In the genomic region with DNA sequence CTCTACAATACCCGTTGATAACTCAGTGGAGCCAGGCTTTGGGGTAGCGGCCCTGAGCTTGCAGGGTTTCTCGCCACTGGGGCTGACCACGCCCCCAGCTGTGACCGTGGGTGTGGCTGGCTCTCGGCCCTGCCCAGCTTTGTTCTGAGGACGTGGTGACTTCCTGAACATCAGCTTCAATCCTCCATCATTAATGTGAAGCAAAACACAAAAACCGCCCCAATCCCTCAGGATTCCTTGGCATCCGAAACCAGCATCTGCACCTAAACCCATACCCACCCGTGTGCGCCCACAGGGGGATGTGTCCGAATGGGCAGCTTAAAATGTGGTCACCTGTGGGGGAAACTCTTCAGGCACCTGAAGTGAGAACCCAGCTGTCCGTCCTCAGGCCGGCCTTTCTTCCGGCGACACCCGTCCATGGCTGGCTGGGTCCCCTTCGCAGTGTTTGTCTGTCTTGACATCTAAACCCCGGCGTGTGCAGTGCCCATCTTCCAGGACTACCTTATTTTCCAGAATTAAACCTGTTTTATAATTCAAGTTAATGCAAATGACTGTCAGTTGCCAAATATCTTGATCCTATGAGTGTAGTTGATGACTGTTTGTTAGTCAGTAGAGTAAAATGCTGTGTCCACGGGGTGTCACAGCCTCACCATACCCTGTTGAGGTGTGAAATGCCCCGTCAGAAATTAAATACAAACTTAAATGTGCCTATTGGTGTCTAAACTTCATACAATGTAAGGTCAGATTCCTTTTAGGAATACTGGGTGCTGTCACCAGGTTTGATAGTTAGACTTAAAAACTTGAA, we compare ENCODE assay signal across 14 cellular contexts. TPM values are rescaled to one million over a fixed set of nuclear protein-coding genes. Genes with fewer than 3 reads are reported as not detected.
DNase-seq lines count a peak whose midpoint lies in the region; ATAC-seq and TF ChIP-seq lines count a peak whose summit lies in the region.
"Had no signal": no experiment of that assay in that cellular context is flagged by ENCODE, and none has a peak within 500 bp of the region (broad histone marks: within the 10 kb centered on the region; RNA-seq: fewer than 3 reads in every experiment).

No MANE protein-coding gene starts in this region.

- no peak overlapping the region for H3K23ac ChIP-seq in IMR-90 (ENCODE audit: low read depth, low read length)

- H2BK120ac ChIP-seq in IMR-90 (ENCODE audit: low read depth, low read length): no peak overlapping the region

- WGBS in IMR-90 (ENCODE audit: extremely low coverage in 2 of 2, insufficient read length in 1 of 2), 2 experiments: 94% methylated on average over 6 of the region's 22 CpGs; no CpG with 5 or more reads in 1 of the 2 experiments

- no peak overlapping the region; the same call in 1 of the 2 replicates for H2AK5ac ChIP-seq in IMR-90 (ENCODE audit: low read depth, low read length)

- H3K14ac ChIP-seq in IMR-90 (replicated peaks; ENCODE audit: low read depth, low read length): no peak overlapping the region

- no peak overlapping the region for H4K5ac ChIP-seq in IMR-90 (ENCODE audit: low read depth, low read length)

- no peaks in the 10 kb centered on the region for H3K9me3 Mint-ChIP-seq in T-helper 2 cell treated with Interferon-gamma antibody and Interleukin-4, amounts not matched to agents 5 μg/mL and 100 μg/mL, for 36 hours
- no peaks in the 10 kb centered on the region for H3K9me3 Mint-ChIP-seq in chondrocyte (ENCODE audit: low read depth)

- H2AK9ac ChIP-seq in IMR-90 (replicated peaks; ENCODE audit: low read depth, low read length, poor library complexity): peak overlapping the region; percentile 85

- no peak overlapping the region for H2BK5ac ChIP-seq in IMR-90 (ENCODE audit: low read depth, low read length, poor library complexity, severe bottlenecking)

- H2AFZ ChIP-seq in IMR-90 (replicated peaks; ENCODE audit: low read length, poor library complexity): no peak overlapping the region
- H2AFZ ChIP-seq in osteoblast (ENCODE audit: low read length): no peak overlapping the region

- H3K36me3 Mint-ChIP-seq in T-helper 2 cell treated with Interferon-gamma antibody and Interleukin-4, amounts not matched to agents 5 μg/mL and 100 μg/mL, for 36 hours (ENCODE audit: low read depth): peaks cover 36% of the 10 kb centered on the region
- H3K36me3 Mint-ChIP-seq in chondrocyte (ENCODE audit: low read depth): peaks cover 27% of the 10 kb centered on the region

- H3K56ac ChIP-seq in IMR-90 (ENCODE audit: extremely low read depth, insufficient read depth, low read length): no peak overlapping the region

- BruUV-seq in IMR-90 (replicated peaks; lab: Mats Ljungman, UMichigan): no TSS peak

- H3K27me3 ChIP-seq in IMR-90 (ENCODE audit: control insufficient read depth, insufficient read depth, low read length): no peaks in the 10 kb centered on the region
- H3K27me3 ChIP-seq in osteoblast (ENCODE audit: insufficient read depth, low read length): no peaks in the 10 kb centered on the region

- no peak overlapping the region for H4K91ac ChIP-seq in IMR-90 (ENCODE audit: insufficient read depth, low read depth, low read length)

- H3K27ac ChIP-seq in IMR-90 (ENCODE audit: insufficient read depth, low read length) (no peak overlapping the region), osteoblast (ENCODE audit: low read depth, low read length) (no peak overlapping the region)
- H3K27ac ChIP-seq: C4-2B, lower lobe of right lung had no signal

- TF ChIP-seq POLR2A in IMR-90 (IDR thresholded peaks at IDR 0.05; ENCODE audit: low read depth, low read length): no peak

- H4K8ac ChIP-seq in IMR-90 (ENCODE audit: low read depth in 2 of 2, low read length in 2 of 2): no peak overlapping the region

- intact Hi-C loops in IMR-90 (cut with micrococcal nuclease): no loop called here

- H3K4me2 ChIP-seq in IMR-90 (ENCODE audit: low read depth, low read length): no peak overlapping the region
- no peak overlapping the region for H3K4me2 ChIP-seq in osteoblast (ENCODE audit: insufficient read depth, low read length)

- no peak for TF ChIP-seq RAD21 in IMR-90 (IDR thresholded peaks at IDR 0.05; ENCODE audit: low read length)

- POLR2A ChIA-PET in IMR-90 (lab: Charles Lee; ENCODE audit: unreplicated experiment): no interaction called here

- no peak overlapping the region for H3K9ac ChIP-seq in IMR-90 (ENCODE audit: low read depth, low read length)

- no peaks in the 10 kb centered on the region for H3K79me2 ChIP-seq in osteoblast (ENCODE audit: insufficient read depth, low read length)

- in situ Hi-C loops in IMR-90 (cut with MboI; ENCODE audit: low sequenced_read_pairs): no loop called here

- peaks cover under 1 to 16% of the 10 kb centered on the region in 2 experiments; a peak in 2 of 4 replicates for H3K79me1 ChIP-seq in IMR-90 (ENCODE audit: low read depth in 1 of 2, low read length in 2 of 2)

- dilution Hi-C loops in IMR-90 (cut with HindIII; ENCODE audit: low sequenced_read_pairs, unreplicated experiment): no loop called here

- H3K4me3 Mint-ChIP-seq in T-helper 2 cell treated with Interferon-gamma antibody and Interleukin-4, amounts not matched to agents 5 μg/mL and 100 μg/mL, for 36 hours: no peak overlapping the region
- no peak overlapping the region for H3K4me3 Mint-ChIP-seq in chondrocyte (ENCODE audit: unreplicated experiment)

- H2BK20ac ChIP-seq in IMR-90 (ENCODE audit: low read depth, low read length): no peak overlapping the region

- CTCF ChIA-PET in IMR-90 (lab: Yijun Ruan, JAX): no interaction called here

- H3K36me3 ChIP-seq in IMR-90 (ENCODE audit: control insufficient read depth, insufficient read depth, low read length) (peaks cover 78% of the 10 kb centered on the region), osteoblast (ENCODE audit: insufficient read depth, low read length) (peaks cover 72% of the 10 kb centered on the region)

- peak overlapping the region; percentile 15 for H3K27ac Mint-ChIP-seq in T-helper 2 cell treated with Interferon-gamma antibody and Interleukin-4, amounts not matched to agents 5 μg/mL and 100 μg/mL, for 36 hours
- H3K27ac Mint-ChIP-seq in chondrocyte (ENCODE audit: unreplicated experiment): peak overlapping the region; percentile 57

- H4K20me1 ChIP-seq in IMR-90 (ENCODE audit: insufficient read depth, low read length): peaks cover 8% of the 10 kb centered on the region
- H4K20me1 ChIP-seq in osteoblast (ENCODE audit: insufficient read depth, low read length): peaks cover 5% of the 10 kb centered on the region

- no peak overlapping the region for H2BK15ac ChIP-seq in IMR-90 (ENCODE audit: low read depth, low read length)

- H3K9me3 ChIP-seq in IMR-90 (ENCODE audit: control insufficient read depth, insufficient read depth, low read length): no peaks in the 10 kb centered on the region
- no peaks in the 10 kb centered on the region for H3K9me3 ChIP-seq in osteoblast (ENCODE audit: low read depth, low read length)
- H3K9me3 ChIP-seq: lower lobe of right lung had no signal

- no peaks in the 10 kb centered on the region; the same call in 1 of the 2 replicates for H3K9me1 ChIP-seq in IMR-90 (ENCODE audit: insufficient read depth, low read length)

- H3K4me1 ChIP-seq in IMR-90 (ENCODE audit: control insufficient read depth, insufficient read depth, low read length) (no peaks in the 10 kb centered on the region), osteoblast (ENCODE audit: insufficient read depth, low read length) (no peaks in the 10 kb centered on the region)
- H3K4me1 ChIP-seq: lower lobe of right lung had no signal

- TF ChIP-seq CTCF in IMR-90 (conservative IDR thresholded peaks at IDR 0.05; ENCODE audit: low read depth, low read length) (no peak), chondrocyte (IDR thresholded peaks at IDR 0.05) (no peak), osteoblast (IDR thresholded peaks at IDR 0.05; ENCODE audit: extremely low read depth, low read depth, low read length) (no peak)

- no peak for DNase-seq in T-helper 2 cell treated with Interferon-gamma antibody and Interleukin-4, amounts not matched to agents 5 μg/mL and 100 μg/mL, for 36 hours (ENCODE audit: low spot score)
- DNase-seq in T-helper 2 cell (no peak), IMR-90 (peak; percentile 11), chondrocyte (ENCODE audit: low spot score) (no peak), osteoblast (ENCODE audit: insufficient read length, low spot score, missing footprints) (peak; percentile 83), HuH-7 (ENCODE audit: low spot score) (no peak)
- DNase-seq: effector CD8-positive, alpha-beta T cell; lower lobe of right lung; NK-92 treated with Interleukin-12 subunit alpha and Interleukin-12 subunit beta, amount 100 ng/mL, for 24 hours; substantia nigra had no signal

- ATAC-seq in IMR-90 (ENCODE audit: low read depth) (no peak), GM21390 (IDR thresholded peaks at IDR 0.05; ENCODE audit: unreplicated experiment) (no peak), GM19463 (IDR thresholded peaks at IDR 0.05; ENCODE audit: unreplicated experiment) (no peak)
- ATAC-seq: lower lobe of right lung had no signal

- H3K4me1 Mint-ChIP-seq in T-helper 2 cell treated with Interferon-gamma antibody and Interleukin-4, amounts not matched to agents 5 μg/mL and 100 μg/mL, for 36 hours (ENCODE audit: low read depth): peaks cover 2% of the 10 kb centered on the region
- H3K4me1 Mint-ChIP-seq in chondrocyte (ENCODE audit: low read depth): peaks cover 11% of the 10 kb centered on the region

- H3K18ac ChIP-seq in IMR-90 (ENCODE audit: low read depth, low read length): no peak overlapping the region

- H3K4ac ChIP-seq in IMR-90 (ENCODE audit: low read depth, low read length): no peak overlapping the region

- H3K4me3 ChIP-seq in IMR-90 (ENCODE audit: insufficient read depth, low read depth, low read length) (no peak overlapping the region), osteoblast (ENCODE audit: insufficient read depth, low read length) (no peak overlapping the region)
- H3K4me3 ChIP-seq: lower lobe of right lung, skin epidermis had no signal

- H3K27me3 Mint-ChIP-seq in T-helper 2 cell treated with Interferon-gamma antibody and Interleukin-4, amounts not matched to agents 5 μg/mL and 100 μg/mL, for 36 hours (ENCODE audit: low read depth): no peaks in the 10 kb centered on the region
- H3K27me3 Mint-ChIP-seq in chondrocyte (ENCODE audit: low read depth): no peaks in the 10 kb centered on the region

TF ChIP-seq in IMR-90, 13 proteins besides CTCF, POLR2A, EP300 and RAD21 (continues in another document):
- no peak for TF ChIP-seq CEBPB (IDR thresholded peaks at IDR 0.05; ENCODE audit: low read depth, low read length)
- no peak for TF ChIP-seq RCOR1 (IDR thresholded peaks at IDR 0.05; ENCODE audit: insufficient replicate concordance, low read length)
- no peak for TF ChIP-seq MAFK (IDR thresholded peaks at IDR 0.05; ENCODE audit: low read depth, low read length)

RNA-seq across cellular contexts. Expression of a gene that starts 27.3 kb away (rescaled TPM):
- total RNA-seq in IMR-90 (2012; rRNA removed) (4.3 and 5.8 TPM in 2 replicates), chondrocyte (23.5 to 25.6 TPM (median 24.0 TPM) in 3 replicates), osteoblast (19.2 and 19.9 TPM in 2 replicates)
- 21.9 and 23.4 TPM in 2 replicates for polyA plus RNA-seq in IMR-90 (2012; rRNA removed)
- polyA plus RNA-seq in IMR-90 (2012; cell fraction: cytosol; rRNA removed): 15.8 and 24.7 TPM in 2 replicates
- polyA plus RNA-seq in IMR-90 (2012; cell fraction: nucleus; rRNA removed; ENCODE audit: low replicate concordance): 32.1 and 61.2 TPM in 2 replicates

Comparison
In these comparisons a context has a peak if more than half of its experiments do, and no peak if none do; other contexts are left out.
1. DNase-seq: peak in IMR-90 (single experiment) and osteoblast (single experiment); none in T-helper 2 cell treated with Interferon-gamma antibody and Interleukin-4, amounts not matched to agents 5 μg/mL and 100 μg/mL, for 36 hours (single experiment), T-helper 2 cell (0 of 5), chondrocyte (single experiment) and HuH-7 (single experiment).